ENCODE assay signal across 9 cellular contexts in genomic region chr13:49308104-49308875, GRCh38.
DNase-seq lines count a peak whose midpoint lies in the region; TF ChIP-seq lines count a peak whose summit lies in the region.
"Had no signal": no experiment of that assay in that cellular context is flagged by ENCODE, and none has a peak within 500 bp of the region (broad histone marks: within the 10 kb centered on the region; RNA-seq: fewer than 3 reads in every experiment).

No MANE protein-coding gene starts in this region.

- H3K4me2 ChIP-seq in osteoblast (ENCODE audit: insufficient read depth, low read length) = peak overlapping the region; percentile 61

- H3K4me3 Mint-ChIP-seq in endothelial cell (ENCODE audit: unreplicated experiment) = no peak overlapping the region

- peak in 1 of 3 experiments; percentile 6 for TF ChIP-seq CTCF in ascending aorta (IDR thresholded peaks at IDR 0.05)
- no peak for TF ChIP-seq CTCF in osteoblast (IDR thresholded peaks at IDR 0.05; ENCODE audit: extremely low read depth, low read depth, low read length)
- no peak for TF ChIP-seq CTCF in endothelial cell (IDR thresholded peaks at IDR 0.05; ENCODE audit: unreplicated experiment)

- H3K4me3 ChIP-seq in ascending aorta (peak overlapping the region; percentile 16 to 21), osteoblast (ENCODE audit: insufficient read depth, low read length) (peak overlapping the region; percentile 36), urinary bladder (ENCODE audit: low read depth, low read length) (no peak overlapping the region)

- H3K27ac ChIP-seq in ascending aorta (peak overlapping the region; percentile 92 to 95), osteoblast (ENCODE audit: low read depth, low read length) (peak overlapping the region; percentile 83), urinary bladder (ENCODE audit: low read depth) (peak overlapping the region; percentile 64)

- H3K79me2 ChIP-seq in osteoblast (ENCODE audit: insufficient read depth, low read length) = no peaks in the 10 kb centered on the region

- peak overlapping the region; percentile 90 for H2AFZ ChIP-seq in osteoblast (ENCODE audit: low read length)

- H3K9me3 Mint-ChIP-seq in endothelial cell (ENCODE audit: unreplicated experiment) = no peaks in the 10 kb centered on the region

- H3K4me1 Mint-ChIP-seq in endothelial cell (ENCODE audit: unreplicated experiment) = peaks cover 2% of the 10 kb centered on the region

- no peak overlapping the region for H3K27ac Mint-ChIP-seq in endothelial cell (ENCODE audit: unreplicated experiment)

- H3K27me3 Mint-ChIP-seq in endothelial cell (ENCODE audit: unreplicated experiment) = peaks cover 2% of the 10 kb centered on the region

- DNase-seq in ascending aorta (ENCODE audit: low spot score in 2 of 2) (peak; percentile 58 to 94), globus pallidus (ENCODE audit: low spot score) (peak; percentile 88), osteoblast (ENCODE audit: insufficient read length, low spot score, missing footprints) (peak; percentile 90), GF-D8 (lab: John Stamatoyannopoulos, UW) (no peak), endothelial cell (ENCODE audit: low spot score) (no peak), GDM1 (lab: John Stamatoyannopoulos, UW) (no peak)
- no peak for DNase-seq in stimulated activated naive CD4-positive, alpha-beta T cell treated with Interleukin-2 at 50 U/mL for 16 hours (lab: John Stamatoyannopoulos, UW)
- DNase-seq: RPMI8226 had no signal

- intact Hi-C loops in ascending aorta (cut with DNase I) = loop anchor here (5.0 kb wide), 1 partner anchor 189 kb away; the partner anchor contains the start of gene PHF11

- H3K27me3 ChIP-seq in ascending aorta = no peaks in the 10 kb centered on the region
- H3K27me3 ChIP-seq in osteoblast (ENCODE audit: insufficient read depth, low read length) = no peaks in the 10 kb centered on the region

- no peaks in the 10 kb centered on the region for H3K36me3 Mint-ChIP-seq in endothelial cell (ENCODE audit: low read depth, unreplicated experiment)

- peaks cover 6 to 34% of the 10 kb centered on the region in 2 donors for H3K4me1 ChIP-seq in ascending aorta
- H3K4me1 ChIP-seq in osteoblast (ENCODE audit: insufficient read depth, low read length) = peaks cover 21% of the 10 kb centered on the region
- H3K4me1 ChIP-seq in urinary bladder (ENCODE audit: insufficient read depth) = no peaks in the 10 kb centered on the region

- H3K36me3 ChIP-seq in ascending aorta (peaks cover 0 to 11% of the 10 kb centered on the region in 2 donors), osteoblast (ENCODE audit: insufficient read depth, low read length) (no peaks in the 10 kb centered on the region), urinary bladder (ENCODE audit: insufficient read depth) (no peaks in the 10 kb centered on the region)

- H3K9me3 ChIP-seq in ascending aorta = no peaks in the 10 kb centered on the region
- H3K9me3 ChIP-seq in osteoblast (ENCODE audit: low read depth, low read length) = no peaks in the 10 kb centered on the region

- H4K20me1 ChIP-seq in osteoblast (ENCODE audit: insufficient read depth, low read length) = no peaks in the 10 kb centered on the region

- 22% methylated on average over 7 of the region's 7 CpGs for WGBS in urinary bladder

Comparison
In these comparisons a context has a peak if more than half of its experiments do, and no peak if none do; other contexts are left out.
1. DNase-seq: peak in ascending aorta (2 of 2), globus pallidus (single experiment) and osteoblast (single experiment); none in GF-D8 (single experiment), stimulated activated naive CD4-positive, alpha-beta T cell treated with Interleukin-2 at 50 U/mL for 16 hours (single experiment), endothelial cell (single experiment) and GDM1 (single experiment).
2. Peak in every context shown above with its lines, with median percentiles within 50 percentile points of each other: H3K27ac ChIP-seq.